In genomic region chr6:43698584-43699349, GRCh38 we compare ENCODE assay signal across 11 cellular contexts. TPM values are rescaled to one million over a fixed set of nuclear protein-coding genes. Genes with fewer than 3 reads are reported as not detected.
DNase-seq lines count a peak whose midpoint lies in the region; ATAC-seq, FAIRE-seq and TF ChIP-seq lines count a peak whose summit lies in the region.
"Had no signal": no experiment of that assay in that cellular context is flagged by ENCODE, and none has a peak within 500 bp of the region (broad histone marks: within the 10 kb centered on the region; RNA-seq: fewer than 3 reads in every experiment).

No MANE protein-coding gene starts in this region.

- H3K36me3 Mint-ChIP-seq in stimulated activated naive B cell treated with anti-CD40 and anti-IgM and Interleukin-4, amounts not matched to agents 10 μg/mL and 1 μg/mL and 100 μg/mL, for 72 hours, result no peaks in the 10 kb centered on the region
- H3K36me3 Mint-ChIP-seq in activated T-helper 17 cell treated with anti-CD3 and anti-CD28 coated beads, Interleukin-2, amount 50 U/mL, for 72 hours (ENCODE audit: low read depth), result no peaks in the 10 kb centered on the region

- DNase-seq in Right ventricle myocardium inferior (ENCODE audit: missing footprints) (peak; percentile 83), right atrium auricular region (ENCODE audit: low spot score) (no peak), bronchial epithelial cell (ENCODE audit: low read depth) (peak; percentile 27), mesenchymal stem cell (peak; percentile 90), HuH-7 (ENCODE audit: low spot score) (no peak), NCI-H1105 (lab: John Stamatoyannopoulos, UW) (no peak)
- DNase-seq in stimulated activated naive B cell treated with anti-CD40 and anti-IgM and Interleukin-4, amounts not matched to agents 10 μg/mL and 1 μg/mL and 100 μg/mL, for 72 hours, result no peak
- DNase-seq: effector memory CD4-positive, alpha-beta T cell had no signal

- H3K9me3 ChIP-seq in right atrium auricular region (no peaks in the 10 kb centered on the region), mesenchymal stem cell (ENCODE audit: control insufficient read depth, low read length) (no peaks in the 10 kb centered on the region)
- H3K9me3 ChIP-seq: BLaER1 had no signal

- H3K9me3 Mint-ChIP-seq in stimulated activated naive B cell treated with anti-CD40 and anti-IgM and Interleukin-4, amounts not matched to agents 10 μg/mL and 1 μg/mL and 100 μg/mL, for 72 hours, result no peaks in the 10 kb centered on the region
- H3K9me3 Mint-ChIP-seq in activated T-helper 17 cell treated with anti-CD3 and anti-CD28 coated beads, Interleukin-2, amount 50 U/mL, for 72 hours, result no peaks in the 10 kb centered on the region

- H2BK15ac ChIP-seq in mesenchymal stem cell (ENCODE audit: low read depth, poor library complexity, severe bottlenecking), result no peak overlapping the region

- H2BK12ac ChIP-seq in mesenchymal stem cell (ENCODE audit: low read length in 2 of 2), result peak overlapping the region; percentile 37 to 96

- ATAC-seq in Right ventricle myocardium inferior, result no peak
- no peak for ATAC-seq in stimulated activated naive B cell treated with anti-CD40 and anti-IgM and Interleukin-4, amounts not matched to agents 10 μg/mL and 1 μg/mL and 100 μg/mL, for 72 hours (replicated peaks)
- no peak for ATAC-seq in activated T-helper 17 cell treated with anti-CD3 and anti-CD28 coated beads, Interleukin-2, amount 50 U/mL, for 72 hours (replicated peaks)

- no peak overlapping the region for H2AFZ ChIP-seq in mesenchymal stem cell (ENCODE audit: low read depth, low read length)

- H3K27me3 Mint-ChIP-seq in stimulated activated naive B cell treated with anti-CD40 and anti-IgM and Interleukin-4, amounts not matched to agents 10 μg/mL and 1 μg/mL and 100 μg/mL, for 72 hours, result peaks cover 38 to 50% of the 10 kb centered on the region in 2 donors
- H3K27me3 Mint-ChIP-seq in activated T-helper 17 cell treated with anti-CD3 and anti-CD28 coated beads, Interleukin-2, amount 50 U/mL, for 72 hours, result peaks cover 29% of the 10 kb centered on the region

- peaks cover 9 to 16% of the 10 kb centered on the region in 2 donors for H3K4me1 Mint-ChIP-seq in stimulated activated naive B cell treated with anti-CD40 and anti-IgM and Interleukin-4, amounts not matched to agents 10 μg/mL and 1 μg/mL and 100 μg/mL, for 72 hours
- no peaks in the 10 kb centered on the region for H3K4me1 Mint-ChIP-seq in activated T-helper 17 cell treated with anti-CD3 and anti-CD28 coated beads, Interleukin-2, amount 50 U/mL, for 72 hours

- TF ChIP-seq CTCF in right atrium auricular region (IDR thresholded peaks at IDR 0.05), result no peak
- TF ChIP-seq CTCF in bronchial epithelial cell (IDR thresholded peaks at IDR 0.05; ENCODE audit: insufficient read depth, low read length, severe bottlenecking), result no peak

- no peak overlapping the region for H2BK5ac ChIP-seq in mesenchymal stem cell (ENCODE audit: low read depth, low read length, poor library complexity, severe bottlenecking)

- H3K27ac ChIP-seq in right atrium auricular region (peak overlapping the region in 1 of 2 donors; percentile 43), mesenchymal stem cell (ENCODE audit: low read length, poor library complexity, severe bottlenecking) (no peak overlapping the region)
- H3K27ac ChIP-seq: BLaER1, KMS-11 had no signal

- 35% methylated on average over 6 of the region's 8 CpGs for WGBS in mesenchymal stem cell

- intact Hi-C loops in Right ventricle myocardium inferior (cut with DNase I), result no loop called here

- H3K4me3 ChIP-seq in right atrium auricular region (no peak overlapping the region), bronchial epithelial cell (ENCODE audit: low read depth, low read length) (no peak overlapping the region), mesenchymal stem cell (ENCODE audit: insufficient read depth in 1 of 2, low read depth in 1 of 2, low read length in 2 of 2) (peak overlapping the region in 1 of 2 experiments; percentile 23)
- H3K4me3 ChIP-seq: BLaER1 had no signal

- H3K18ac ChIP-seq in mesenchymal stem cell (ENCODE audit: low read depth in 1 of 2, low read length in 2 of 2), result peak overlapping the region; percentile 49 to 90

- peak overlapping the region; percentile 81 for H2BK120ac ChIP-seq in mesenchymal stem cell (ENCODE audit: low read depth, low read length)

- H3K27ac Mint-ChIP-seq in stimulated activated naive B cell treated with anti-CD40 and anti-IgM and Interleukin-4, amounts not matched to agents 10 μg/mL and 1 μg/mL and 100 μg/mL, for 72 hours, result no peak overlapping the region
- no peak overlapping the region for H3K27ac Mint-ChIP-seq in activated T-helper 17 cell treated with anti-CD3 and anti-CD28 coated beads, Interleukin-2, amount 50 U/mL, for 72 hours

- no peak overlapping the region for H3K23ac ChIP-seq in mesenchymal stem cell (ENCODE audit: low read length in 2 of 2)

- peak overlapping the region in 1 of 2 experiments; percentile 71 for H3K14ac ChIP-seq in mesenchymal stem cell (ENCODE audit: low read length in 2 of 2)

- no peaks in the 10 kb centered on the region for H3K27me3 ChIP-seq in right atrium auricular region
- H3K27me3 ChIP-seq in bronchial epithelial cell (ENCODE audit: control insufficient read depth, insufficient read depth, low read length), result no peaks in the 10 kb centered on the region
- H3K27me3 ChIP-seq in mesenchymal stem cell (ENCODE audit: control insufficient read depth in 1 of 2, insufficient read depth in 1 of 2, low read length in 2 of 2), result no peaks in the 10 kb centered on the region
- H3K27me3 ChIP-seq: BLaER1 had no signal

- H3K79me1 ChIP-seq in mesenchymal stem cell (replicated peaks; ENCODE audit: low read length, poor library complexity, severe bottlenecking), result no peaks in the 10 kb centered on the region

- H2AK5ac ChIP-seq in mesenchymal stem cell (ENCODE audit: low read length, severe bottlenecking), result no peak overlapping the region

- H3K9ac ChIP-seq in mesenchymal stem cell (ENCODE audit: low read length), result peak overlapping the region; percentile 47
- H3K9ac ChIP-seq: BLaER1, KMS-11 had no signal

- no peak for FAIRE-seq in bronchial epithelial cell (lab: Jason Lieb, UNC)

- H3K4me3 Mint-ChIP-seq in stimulated activated naive B cell treated with anti-CD40 and anti-IgM and Interleukin-4, amounts not matched to agents 10 μg/mL and 1 μg/mL and 100 μg/mL, for 72 hours, result no peak overlapping the region
- H3K4me3 Mint-ChIP-seq in activated T-helper 17 cell treated with anti-CD3 and anti-CD28 coated beads, Interleukin-2, amount 50 U/mL, for 72 hours, result no peak overlapping the region

- H4K91ac ChIP-seq in mesenchymal stem cell (ENCODE audit: low read length), result peak overlapping the region; percentile 91

- H3K36me3 ChIP-seq in right atrium auricular region (no peaks in the 10 kb centered on the region), bronchial epithelial cell (ENCODE audit: control insufficient read depth, insufficient read depth, low read length) (no peaks in the 10 kb centered on the region), mesenchymal stem cell (ENCODE audit: control insufficient read depth in 1 of 2, insufficient read depth in 2 of 2, low read depth in 1 of 2, low read length in 2 of 2) (no peaks in the 10 kb centered on the region)
- H3K36me3 ChIP-seq: BLaER1 had no signal

- H3K4ac ChIP-seq in mesenchymal stem cell (ENCODE audit: low read depth in 1 of 2, low read length in 2 of 2), result peak overlapping the region; percentile 21 to 67

- peak overlapping the region; percentile 83 for H4K8ac ChIP-seq in mesenchymal stem cell (ENCODE audit: low read length)

- H3K4me1 ChIP-seq in right atrium auricular region (peaks cover 0 to 42% of the 10 kb centered on the region in 2 donors), mesenchymal stem cell (ENCODE audit: control insufficient read depth, insufficient read depth, low read depth, low read length) (peaks cover 31% of the 10 kb centered on the region)

- no peak overlapping the region for H3K4me2 ChIP-seq in mesenchymal stem cell (ENCODE audit: low read length, poor library complexity, severe bottlenecking)
- H3K4me2 ChIP-seq: BLaER1, KMS-11 had no signal

RNA-seq across cellular contexts. Expression of gene MRPS18A, which starts 11.2 kb away (rescaled TPM):
- total RNA-seq in Right ventricle myocardium inferior, result 43.1 TPM
- 10 to 100 TPM; 40.4 to 42.7 TPM for total RNA-seq in right atrium auricular region
- total RNA-seq in bronchial epithelial cell, result 79.5 and 94.3 TPM in 2 replicates
- 42.0 TPM for polyA plus RNA-seq in mesenchymal stem cell (2013, experiment 1 of 2)
- 43.2 TPM for polyA plus RNA-seq in mesenchymal stem cell (2013, experiment 2 of 2)
- 10 to 100 TPM; 31.2 to 46.7 TPM for total RNA-seq in activated T-helper 17 cell treated with anti-CD3 and anti-CD28 coated beads, Interleukin-2, amount 50 U/mL, for 72 hours

RNA-seq across cellular contexts. Expression of gene RSPH9, which starts 53.9 kb away (rescaled TPM):
- total RNA-seq in Right ventricle myocardium inferior (0.11 TPM), right atrium auricular region (under 1 TPM in 1 of 2 donors, not detected in 1; 0.12 TPM), bronchial epithelial cell (under 0.01 and 0.13 TPM in 2 replicates)
- polyA plus RNA-seq in mesenchymal stem cell (2013, experiment 1 of 2), result 0.62 TPM
- polyA plus RNA-seq in mesenchymal stem cell (2013, experiment 2 of 2), result 0.84 TPM
- total RNA-seq in activated T-helper 17 cell treated with anti-CD3 and anti-CD28 coated beads, Interleukin-2, amount 50 U/mL, for 72 hours, result under 1 TPM; 0.09 to 0.66 TPM

Comparison
In these comparisons a context has a peak if more than half of its experiments do, and no peak if none do; other contexts are left out.
1. DNase-seq: peak in Right ventricle myocardium inferior (single experiment), bronchial epithelial cell (single experiment) and mesenchymal stem cell (single experiment); none in right atrium auricular region (single experiment), stimulated activated naive B cell treated with anti-CD40 and anti-IgM and Interleukin-4, amounts not matched to agents 10 μg/mL and 1 μg/mL and 100 μg/mL, for 72 hours (single experiment), HuH-7 (single experiment) and NCI-H1105 (single experiment).